In the genomic region with DNA sequence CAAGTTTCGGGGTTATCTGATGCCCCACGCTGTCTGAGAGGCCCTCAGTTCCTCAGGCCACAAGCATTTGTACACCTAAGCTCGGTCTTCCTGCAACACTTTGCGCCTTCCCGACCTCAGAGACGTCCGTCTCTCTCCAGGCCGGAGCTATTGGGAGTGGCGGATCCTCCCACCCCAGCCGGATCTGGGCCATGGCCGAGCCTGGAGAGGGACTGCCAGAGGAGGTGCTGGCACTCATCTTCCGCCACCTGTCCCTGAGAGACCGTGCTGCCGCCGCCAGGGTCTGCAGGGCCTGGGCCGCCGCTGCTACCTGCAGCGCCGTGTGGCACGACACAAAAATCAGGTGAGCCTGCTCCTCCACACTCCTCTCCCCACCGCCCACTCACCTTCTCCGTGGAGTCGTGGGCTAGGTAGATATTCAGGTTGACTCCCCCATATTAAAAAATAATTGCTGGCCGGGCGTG, we compare ENCODE assay signal across 8 cellular contexts. TPM values are rescaled to one million over a fixed set of nuclear protein-coding genes. Genes with fewer than 3 reads are reported as not detected.
DNase-seq lines count a peak whose midpoint lies in the region; ATAC-seq and TF ChIP-seq lines count a peak whose summit lies in the region.

No MANE protein-coding gene starts in this region.

- H3K4me1 ChIP-seq in upper lobe of left lung = peaks cover 55 to 75% (median 65%) of the 10 kb centered on the region in 4 donors

- WGBS in upper lobe of left lung, 2 donors = 53 to 63% methylated on average over 18 to 25 of the region's 25 CpGs

- H3K9me3 Mint-ChIP-seq in activated naive CD4-positive, alpha-beta T cell treated with anti-CD3 and anti-CD28 coated beads, Interleukin-2, amount 10 ng/mL, durations not matched to agents 7 days and 5 days = no peaks in the 10 kb centered on the region
- H3K9me3 Mint-ChIP-seq in MCF 10A (ENCODE audit: unreplicated experiment) = no peaks in the 10 kb centered on the region

- H3K27me3 Mint-ChIP-seq in activated naive CD4-positive, alpha-beta T cell treated with anti-CD3 and anti-CD28 coated beads, Interleukin-2, amount 10 ng/mL, durations not matched to agents 7 days and 5 days = peaks cover 58% of the 10 kb centered on the region
- H3K27me3 Mint-ChIP-seq in MCF 10A (ENCODE audit: insufficient read depth, unreplicated experiment) = no peaks in the 10 kb centered on the region

- ATAC-seq in left lobe of liver (no peak), upper lobe of left lung (ENCODE audit: low FRiP score in 2 of 2) (no peak), GM19395 (IDR thresholded peaks at IDR 0.05; ENCODE audit: unreplicated experiment) (no peak)

- TF ChIP-seq CTCF in MCF 10A (IDR thresholded peaks at IDR 0.05; ENCODE audit: unreplicated experiment) (no peak), upper lobe of left lung (IDR thresholded peaks at IDR 0.05) (no peak)

- H3K36me3 ChIP-seq in upper lobe of left lung = no peaks in the 10 kb centered on the region

- no peak for DNase-seq in activated naive CD4-positive, alpha-beta T cell treated with anti-CD3 and anti-CD28 coated beads, Interleukin-2, amount 10 ng/mL, durations not matched to agents 7 days and 5 days
- DNase-seq in activated naive CD4-positive, alpha-beta T cell treated with Interleukin-2 at 50 U/mL for 16 hours = no peak
- no peak for DNase-seq in MCF 10A (ENCODE audit: unreplicated experiment)
- DNase-seq in left lobe of liver (ENCODE audit: low spot score) = peak; percentile 47
- peak in 1 of 2 donors; percentile 74 for DNase-seq in upper lobe of left lung
- DNase-seq in NCI-H446 treated with DMSO at 0.1 percent for 48 hours (lab: John Stamatoyannopoulos, UW) = no peak
- no peak for DNase-seq in germinal center (ENCODE audit: low spot score)

- H3K9me3 ChIP-seq in upper lobe of left lung = no peaks in the 10 kb centered on the region

- no peak for TF ChIP-seq POLR2A in upper lobe of left lung (IDR thresholded peaks at IDR 0.05)

- peak overlapping the region; percentile 94 for H3K4me3 Mint-ChIP-seq in activated naive CD4-positive, alpha-beta T cell treated with anti-CD3 and anti-CD28 coated beads, Interleukin-2, amount 10 ng/mL, durations not matched to agents 7 days and 5 days
- peak overlapping the region; percentile 29 for H3K4me3 Mint-ChIP-seq in MCF 10A (ENCODE audit: unreplicated experiment)

- peaks cover 64% of the 10 kb centered on the region for H3K4me1 Mint-ChIP-seq in activated naive CD4-positive, alpha-beta T cell treated with anti-CD3 and anti-CD28 coated beads, Interleukin-2, amount 10 ng/mL, durations not matched to agents 7 days and 5 days
- H3K4me1 Mint-ChIP-seq in MCF 10A (ENCODE audit: insufficient read depth, unreplicated experiment) = peaks cover 9% of the 10 kb centered on the region

- POLR2A ChIA-PET in MCF 10A (lab: Yijun Ruan, JAX) = interaction anchor here (1.1 to 4.6 kb wide), 6 partner anchors 9 to 165 kb away, joined by 3 to 94 read pairs (median 4); a partner anchor contains a TSS

- TF ChIP-seq EP300 in upper lobe of left lung (IDR thresholded peaks at IDR 0.05) = no peak

- no peak overlapping the region for H3K27ac ChIP-seq in upper lobe of left lung

- H3K36me3 Mint-ChIP-seq in activated naive CD4-positive, alpha-beta T cell treated with anti-CD3 and anti-CD28 coated beads, Interleukin-2, amount 10 ng/mL, durations not matched to agents 7 days and 5 days = peaks cover 46% of the 10 kb centered on the region
- H3K36me3 Mint-ChIP-seq in MCF 10A (ENCODE audit: insufficient read depth, unreplicated experiment) = peaks cover 12% of the 10 kb centered on the region

- peak overlapping the region; percentile 21 for H3K27ac Mint-ChIP-seq in activated naive CD4-positive, alpha-beta T cell treated with anti-CD3 and anti-CD28 coated beads, Interleukin-2, amount 10 ng/mL, durations not matched to agents 7 days and 5 days
- no peak overlapping the region for H3K27ac Mint-ChIP-seq in MCF 10A (ENCODE audit: low read depth, unreplicated experiment)

- CTCF ChIA-PET in activated naive CD4-positive, alpha-beta T cell treated with anti-CD3 and anti-CD28 coated beads, Interleukin-2, amount 10 ng/mL, durations not matched to agents 7 days and 5 days (lab: Charles Lee) = interaction anchor here (1.2 to 2.6 kb wide), 4 partner anchors 13 to 26 kb away, joined by 4 to 14 read pairs (median 8); no protein-coding TSS in a partner anchor
- CTCF ChIA-PET in MCF 10A (lab: Yijun Ruan, JAX) = interaction anchor here (0.6 to 2.7 kb wide), 5 partner anchors 13 to 28 kb away, joined by 3 to 10 read pairs (median 3); a partner anchor contains a TSS

- H3K4me3 ChIP-seq in upper lobe of left lung = peak overlapping the region in 3 of 4 donors; percentile 79 to 99 (median 82)

- intact Hi-C loops in MCF 10A (cut with micrococcal nuclease) = loop anchor here (1.0 kb wide), 1 partner anchor 9 kb away; a partner anchor contains a TSS

- no TSS peak for BruUV-seq in MCF 10A (replicated peaks; lab: Mats Ljungman, UMichigan)

- peaks cover 0 to 27% (median 10%) of the 10 kb centered on the region in 4 donors for H3K27me3 ChIP-seq in upper lobe of left lung

RNA-seq across cellular contexts. Expression of a gene that starts 1.9 kb away (rescaled TPM):
- total RNA-seq in MCF 10A (2022) = 15.9 and 17.2 TPM in 2 replicates
- total RNA-seq in left lobe of liver = 20.6 TPM
- 100 to 1,000 TPM in 1 of 6 donors, 10 to 100 TPM in 5; 24.0 to 114 (median 28.5) TPM for total RNA-seq in upper lobe of left lung

RNA-seq across cellular contexts. Expression of a gene that starts 1.9 kb away (rescaled TPM):
- total RNA-seq in MCF 10A (2022) = 12.9 and 13.3 TPM in 2 replicates
- 12.1 TPM for total RNA-seq in left lobe of liver
- 10 to 100 TPM; 29.9 to 49.2 (median 35.6) TPM for total RNA-seq in upper lobe of left lung

RNA-seq across cellular contexts. Expression of a gene that starts 2.9 kb away (rescaled TPM):
- total RNA-seq in MCF 10A (2022) = 34.3 and 34.8 TPM in 2 replicates
- 60.5 TPM for total RNA-seq in left lobe of liver
- 100 to 1,000 TPM in 2 of 6 donors, 10 to 100 TPM in 4; 33.4 to 784 (median 70.1) TPM for total RNA-seq in upper lobe of left lung

RNA-seq across cellular contexts. Expression of a gene that starts 8.7 kb away (rescaled TPM):
- total RNA-seq in MCF 10A (2022) = 49.8 and 65.7 TPM in 2 replicates
- total RNA-seq in left lobe of liver = 40.7 TPM
- 100 to 1,000 TPM in 1 of 6 donors, 10 to 100 TPM in 5; 36.5 to 135 (median 58.0) TPM for total RNA-seq in upper lobe of left lung

RNA-seq across cellular contexts. Expression of a gene that starts 10.8 kb away (rescaled TPM):
- total RNA-seq in MCF 10A (2022) (0.84 and 1.9 TPM in 2 replicates), left lobe of liver (1.6 TPM), upper lobe of left lung (10 to 100 TPM in 5 of 6 donors, 1 to 10 TPM in 1; 6.3 to 20.8 (median 17.7) TPM)
